Comparison of ENCODE assay signal across 1 cellular context in the genomic region with DNA sequence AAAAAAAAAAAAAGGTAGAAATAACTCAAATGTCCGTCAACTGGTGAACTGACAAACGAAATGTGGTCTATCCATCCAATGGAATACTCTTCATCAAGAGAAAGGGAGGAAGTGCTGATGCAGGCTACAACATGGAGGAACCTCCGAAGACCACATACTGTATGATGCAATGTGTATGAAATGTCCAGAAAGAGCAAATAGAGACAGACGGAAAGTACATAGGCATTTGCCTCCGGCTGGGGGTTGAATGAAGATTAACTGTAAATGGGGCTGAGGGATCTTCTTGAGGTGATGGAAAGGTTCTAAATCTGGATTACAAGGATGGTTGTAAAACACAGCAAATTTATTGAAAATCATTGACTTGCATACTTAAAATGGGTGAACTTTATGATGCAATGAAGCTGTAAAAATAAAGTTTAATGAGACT.
TF ChIP-seq lines count a peak whose summit lies in the region.

No MANE protein-coding gene starts in this region.

TF ChIP-seq in HepG2, 621 proteins besides CTCF, POLR2A, EP300 and RAD21 (continued from another document and continues in another):
- TF ChIP-seq, protein P1, sequence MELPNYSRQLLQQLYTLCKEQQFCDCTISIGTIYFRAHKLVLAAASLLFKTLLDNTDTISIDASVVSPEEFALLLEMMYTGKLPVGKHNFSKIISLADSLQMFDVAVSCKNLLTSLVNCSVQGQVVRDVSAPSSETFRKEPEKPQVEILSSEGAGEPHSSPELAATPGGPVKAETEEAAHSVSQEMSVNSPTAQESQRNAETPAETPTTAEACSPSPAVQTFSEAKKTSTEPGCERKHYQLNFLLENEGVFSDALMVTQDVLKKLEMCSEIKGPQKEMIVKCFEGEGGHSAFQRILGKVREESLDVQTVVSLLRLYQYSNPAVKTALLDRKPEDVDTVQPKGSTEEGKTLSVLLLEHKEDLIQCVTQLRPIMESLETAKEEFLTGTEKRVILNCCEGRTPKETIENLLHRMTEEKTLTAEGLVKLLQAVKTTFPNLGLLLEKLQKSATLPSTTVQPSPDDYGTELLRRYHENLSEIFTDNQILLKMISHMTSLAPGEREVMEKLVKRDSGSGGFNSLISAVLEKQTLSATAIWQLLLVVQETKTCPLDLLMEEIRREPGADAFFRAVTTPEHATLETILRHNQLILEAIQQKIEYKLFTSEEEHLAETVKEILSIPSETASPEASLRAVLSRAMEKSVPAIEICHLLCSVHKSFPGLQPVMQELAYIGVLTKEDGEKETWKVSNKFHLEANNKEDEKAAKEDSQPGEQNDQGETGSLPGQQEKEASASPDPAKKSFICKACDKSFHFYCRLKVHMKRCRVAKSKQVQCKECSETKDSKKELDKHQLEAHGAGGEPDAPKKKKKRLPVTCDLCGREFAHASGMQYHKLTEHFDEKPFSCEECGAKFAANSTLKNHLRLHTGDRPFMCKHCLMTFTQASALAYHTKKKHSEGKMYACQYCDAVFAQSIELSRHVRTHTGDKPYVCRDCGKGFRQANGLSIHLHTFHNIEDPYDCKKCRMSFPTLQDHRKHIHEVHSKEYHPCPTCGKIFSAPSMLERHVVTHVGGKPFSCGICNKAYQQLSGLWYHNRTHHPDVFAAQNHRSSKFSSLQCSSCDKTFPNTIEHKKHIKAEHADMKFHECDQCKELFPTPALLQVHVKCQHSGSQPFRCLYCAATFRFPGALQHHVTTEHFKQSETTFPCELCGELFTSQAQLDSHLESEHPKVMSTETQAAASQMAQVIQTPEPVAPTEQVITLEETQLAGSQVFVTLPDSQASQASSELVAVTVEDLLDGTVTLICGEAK (IDR thresholded peaks at IDR 0.05) = no peak
- TF ChIP-seq, protein P1 (CRISPR knock-in tag; IDR thresholded peaks at IDR 0.05) = no peak
- TF ChIP-seq ZNF414 (CRISPR knock-in tag; IDR thresholded peaks at IDR 0.05) (no peak), ZNF430 (CRISPR knock-in tag; IDR thresholded peaks at IDR 0.05) (no peak), ZKSCAN1 (IDR thresholded peaks at IDR 0.05; ENCODE audit: low read length) (no peak), ZNF562 (CRISPR knock-in tag; IDR thresholded peaks at IDR 0.05; ENCODE audit: borderline replicate concordance) (no peak), HMG20A (CRISPR knock-in tag; IDR thresholded peaks at IDR 0.05; ENCODE audit: borderline replicate concordance) (peak; percentile 65; the same call in 1 of the 2 replicates), ZNF33B (CRISPR knock-in tag; IDR thresholded peaks at IDR 0.05) (no peak), TERF1 (CRISPR knock-in tag; IDR thresholded peaks at IDR 0.05) (no peak), MYC (CRISPR knock-in tag; IDR thresholded peaks at IDR 0.05; ENCODE audit: borderline replicate concordance) (no peak), ZBTB42 (CRISPR knock-in tag; IDR thresholded peaks at IDR 0.05) (no peak), ETV5 (CRISPR knock-in tag; IDR thresholded peaks at IDR 0.05; ENCODE audit: borderline replicate concordance) (peak; percentile 58; the same call in 1 of the 2 replicates), ZNF143 (CRISPR knock-in tag; IDR thresholded peaks at IDR 0.05) (no peak), FOXO4 (CRISPR knock-in tag; conservative IDR thresholded peaks at IDR 0.05) (no peak), SOX6 (IDR thresholded peaks at IDR 0.05) (no peak), SOX6 (CRISPR knock-in tag; IDR thresholded peaks at IDR 0.05) (peak; percentile 49; the same call in 1 of the 2 replicates), HDAC2 (CRISPR knock-in tag; IDR thresholded peaks at IDR 0.05) (peak; percentile 50; the same call in 1 of the 2 replicates), HBP1 (CRISPR knock-in tag; IDR thresholded peaks at IDR 0.05; ENCODE audit: low read depth) (no peak), RXRA (CRISPR knock-in tag; IDR thresholded peaks at IDR 0.05) (no peak), TBL1XR1 (IDR thresholded peaks at IDR 0.05; ENCODE audit: borderline replicate concordance, low read length, partially characterized antibody) (no peak), ZNF510 (CRISPR knock-in tag; IDR thresholded peaks at IDR 0.05; ENCODE audit: low read depth) (no peak), IKZF4 (CRISPR knock-in tag; IDR thresholded peaks at IDR 0.05; ENCODE audit: borderline replicate concordance, low read depth, not compliant biosample characterization) (no peak), ZEB1 (IDR thresholded peaks at IDR 0.05; ENCODE audit: insufficient replicate concordance, low read depth) (no peak), HNF1A (IDR thresholded peaks at IDR 0.05; ENCODE audit: low read depth) (no peak), HNF1A (CRISPR knock-in tag; IDR thresholded peaks at IDR 0.05; ENCODE audit: borderline replicate concordance) (no peak), MAFG (CRISPR knock-in tag; IDR thresholded peaks at IDR 0.05) (no peak), ZNF567 (CRISPR knock-in tag; IDR thresholded peaks at IDR 0.05; ENCODE audit: borderline replicate concordance) (no peak), NFYC (CRISPR knock-in tag; IDR thresholded peaks at IDR 0.05) (no peak), ZSCAN20 (CRISPR knock-in tag; IDR thresholded peaks at IDR 0.05; ENCODE audit: borderline replicate concordance) (no peak), MED8 (CRISPR knock-in tag; IDR thresholded peaks at IDR 0.05; ENCODE audit: insufficient replicate concordance) (no peak), CENPBD1 (CRISPR knock-in tag; IDR thresholded peaks at IDR 0.05; ENCODE audit: borderline replicate concordance, low read depth) (no peak), ZNF678 (CRISPR knock-in tag; IDR thresholded peaks at IDR 0.05) (no peak), SMAD1 (CRISPR knock-in tag; IDR thresholded peaks at IDR 0.05; ENCODE audit: borderline replicate concordance, low read depth) (no peak), RFX5 (IDR thresholded peaks at IDR 0.05; ENCODE audit: low read depth, low read length) (no peak), ZNF776 (CRISPR knock-in tag; IDR thresholded peaks at IDR 0.05) (no peak), SRSF4 (IDR thresholded peaks at IDR 0.05; ENCODE audit: low read depth, low read length, poor library complexity, severe bottlenecking) (no peak), TGIF2 (CRISPR knock-in tag; IDR thresholded peaks at IDR 0.05) (no peak)
- TF ChIP-seq, protein P2, sequence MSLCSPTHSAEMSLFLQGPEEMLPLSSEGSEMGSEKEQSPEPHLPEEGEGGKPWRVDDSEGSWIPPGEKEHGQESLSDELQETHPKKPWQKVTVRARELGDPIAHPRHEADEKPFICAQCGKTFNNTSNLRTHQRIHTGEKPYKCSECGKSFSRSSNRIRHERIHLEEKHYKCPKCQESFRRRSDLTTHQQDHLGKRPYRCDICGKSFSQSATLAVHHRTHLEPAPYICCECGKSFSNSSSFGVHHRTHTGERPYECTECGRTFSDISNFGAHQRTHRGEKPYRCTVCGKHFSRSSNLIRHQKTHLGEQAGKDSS (CRISPR knock-in tag; IDR thresholded peaks at IDR 0.05; ENCODE audit: borderline replicate concordance, low read depth) = no peak
- TF ChIP-seq, protein P3, sequence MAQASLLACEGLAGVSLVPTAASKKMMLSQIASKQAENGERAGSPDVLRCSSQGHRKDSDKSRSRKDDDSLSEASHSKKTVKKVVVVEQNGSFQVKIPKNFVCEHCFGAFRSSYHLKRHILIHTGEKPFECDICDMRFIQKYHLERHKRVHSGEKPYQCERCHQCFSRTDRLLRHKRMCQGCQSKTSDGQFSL (CRISPR knock-in tag; IDR thresholded peaks at IDR 0.05) = no peak
- TF ChIP-seq, protein P4, sequence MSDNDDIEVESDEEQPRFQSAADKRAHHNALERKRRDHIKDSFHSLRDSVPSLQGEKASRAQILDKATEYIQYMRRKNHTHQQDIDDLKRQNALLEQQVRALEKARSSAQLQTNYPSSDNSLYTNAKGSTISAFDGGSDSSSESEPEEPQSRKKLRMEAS (IDR thresholded peaks at IDR 0.05) = no peak
